In the genomic region with DNA sequence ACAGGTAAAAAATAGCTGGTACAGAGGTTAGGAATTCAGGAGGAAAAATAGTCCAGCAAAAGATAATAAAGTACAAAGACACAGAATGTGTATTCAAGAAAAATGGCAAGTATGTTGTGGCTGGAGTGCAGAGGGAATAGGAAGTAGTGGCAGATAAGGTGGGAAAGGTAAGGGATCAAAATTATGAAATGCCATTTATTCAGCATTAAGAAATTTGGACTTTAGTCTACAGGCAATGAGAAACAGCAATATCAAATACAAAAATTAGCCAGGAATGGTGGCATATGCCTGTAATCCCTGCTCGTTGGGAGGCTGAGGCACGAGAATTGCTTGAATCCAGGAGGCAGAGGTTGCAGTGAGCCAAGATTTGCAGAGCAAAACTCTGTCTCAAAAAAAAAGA, we compare ENCODE assay signal across 17 cellular contexts. TPM values are rescaled to one million over a fixed set of nuclear protein-coding genes. Genes with fewer than 3 reads are reported as not detected.
DNase-seq lines count a peak whose midpoint lies in the region; ATAC-seq, FAIRE-seq and TF ChIP-seq lines count a peak whose summit lies in the region.
"Had no signal": no experiment of that assay in that cellular context is flagged by ENCODE, and none has a peak within 500 bp of the region (broad histone marks: within the 10 kb centered on the region; RNA-seq: fewer than 3 reads in every experiment).

No MANE protein-coding gene starts in this region.

- TF ChIP-seq CTCF in right lobe of liver (IDR thresholded peaks at IDR 0.05) = no peak

- 40% methylated on average over 2 of the region's 2 CpGs for WGBS in right lobe of liver (ENCODE audit: insufficient coverage, low coverage, low lambda C conversion rate, missing lambda C conversion rate)

- H3K36me3 Mint-ChIP-seq in stimulated activated naive CD8-positive, alpha-beta T cell treated with anti-CD3 and anti-CD28 coated beads, Interleukin-15, Interleukin-2, amounts not matched to agents 100 ng/mL and 50 ng/mL, for 24 hours (ENCODE audit: low read depth) = peaks cover 74% of the 10 kb centered on the region
- peaks cover 29% of the 10 kb centered on the region for H3K36me3 Mint-ChIP-seq in activated naive CD8-positive, alpha-beta T cell treated with anti-CD3 and anti-CD28 coated beads for 36 hours

- no peaks in the 10 kb centered on the region for H3K9me3 Mint-ChIP-seq in stimulated activated naive CD8-positive, alpha-beta T cell treated with anti-CD3 and anti-CD28 coated beads, Interleukin-15, Interleukin-2, amounts not matched to agents 100 ng/mL and 50 ng/mL, for 24 hours
- no peaks in the 10 kb centered on the region for H3K9me3 Mint-ChIP-seq in stimulated activated naive CD8-positive, alpha-beta T cell treated with anti-CD3 and anti-CD28 coated beads, Interleukin-15, amount 100 ng/mL, for 72 hours
- H3K9me3 Mint-ChIP-seq in activated naive CD8-positive, alpha-beta T cell treated with anti-CD3 and anti-CD28 coated beads for 36 hours = no peaks in the 10 kb centered on the region

- no peaks in the 10 kb centered on the region for H3K27me3 Mint-ChIP-seq in stimulated activated naive CD8-positive, alpha-beta T cell treated with anti-CD3 and anti-CD28 coated beads, Interleukin-15, Interleukin-2, amounts not matched to agents 100 ng/mL and 50 ng/mL, for 24 hours
- no peaks in the 10 kb centered on the region for H3K27me3 Mint-ChIP-seq in stimulated activated naive CD8-positive, alpha-beta T cell treated with anti-CD3 and anti-CD28 coated beads, Interleukin-15, amount 100 ng/mL, for 72 hours
- H3K27me3 Mint-ChIP-seq in activated naive CD8-positive, alpha-beta T cell treated with anti-CD3 and anti-CD28 coated beads for 36 hours = no peaks in the 10 kb centered on the region
- H3K27me3 Mint-ChIP-seq: B cell had no signal

- no peak overlapping the region for H3K4me3 Mint-ChIP-seq in stimulated activated naive CD8-positive, alpha-beta T cell treated with anti-CD3 and anti-CD28 coated beads, Interleukin-15, Interleukin-2, amounts not matched to agents 100 ng/mL and 50 ng/mL, for 24 hours
- no peak overlapping the region for H3K4me3 Mint-ChIP-seq in stimulated activated naive CD8-positive, alpha-beta T cell treated with anti-CD3 and anti-CD28 coated beads, Interleukin-15, amount 100 ng/mL, for 72 hours
- H3K4me3 Mint-ChIP-seq in activated naive CD8-positive, alpha-beta T cell treated with anti-CD3 and anti-CD28 coated beads for 36 hours = no peak overlapping the region
- H3K4me3 Mint-ChIP-seq: B cell had no signal

- intact Hi-C loops in right lobe of liver (cut with DNase I) = no loop called here

- peak overlapping the region; percentile 71 for H3K27ac Mint-ChIP-seq in stimulated activated naive CD8-positive, alpha-beta T cell treated with anti-CD3 and anti-CD28 coated beads, Interleukin-15, Interleukin-2, amounts not matched to agents 100 ng/mL and 50 ng/mL, for 24 hours
- H3K27ac Mint-ChIP-seq in stimulated activated naive CD8-positive, alpha-beta T cell treated with anti-CD3 and anti-CD28 coated beads, Interleukin-15, amount 100 ng/mL, for 72 hours = no peak overlapping the region
- peak overlapping the region; percentile 46 for H3K27ac Mint-ChIP-seq in activated naive CD8-positive, alpha-beta T cell treated with anti-CD3 and anti-CD28 coated beads for 36 hours
- H3K27ac Mint-ChIP-seq: B cell had no signal

- H3K27me3 ChIP-seq in right lobe of liver = no peaks in the 10 kb centered on the region
- H3K27me3 ChIP-seq: MG63 had no signal

- ATAC-seq in stimulated activated naive CD8-positive, alpha-beta T cell treated with anti-CD3 and anti-CD28 coated beads, Interleukin-15, amount 100 ng/mL, for 72 hours = no peak
- peak in 3 of 4 donors; percentile 29 to 64 (median 61) for ATAC-seq in right lobe of liver
- ATAC-seq: Right ventricle myocardium inferior had no signal

- H3K4me1 Mint-ChIP-seq in stimulated activated naive CD8-positive, alpha-beta T cell treated with anti-CD3 and anti-CD28 coated beads, Interleukin-15, Interleukin-2, amounts not matched to agents 100 ng/mL and 50 ng/mL, for 24 hours (ENCODE audit: low read depth) = peaks cover 40% of the 10 kb centered on the region
- H3K4me1 Mint-ChIP-seq in stimulated activated naive CD8-positive, alpha-beta T cell treated with anti-CD3 and anti-CD28 coated beads, Interleukin-15, amount 100 ng/mL, for 72 hours = peaks cover 29% of the 10 kb centered on the region
- H3K4me1 Mint-ChIP-seq in activated naive CD8-positive, alpha-beta T cell treated with anti-CD3 and anti-CD28 coated beads for 36 hours = peaks cover 28% of the 10 kb centered on the region

- no peaks in the 10 kb centered on the region for H3K9me3 ChIP-seq in right lobe of liver
- H3K9me3 ChIP-seq: MG63 had no signal

- peaks cover 0 to 34% (median 2%) of the 10 kb centered on the region in 4 donors for H3K4me1 ChIP-seq in right lobe of liver

- no peak overlapping the region for H3K27ac ChIP-seq in right lobe of liver

- H3K36me3 ChIP-seq in right lobe of liver = peaks cover 0 to 81% (median 47%) of the 10 kb centered on the region in 4 donors

- FAIRE-seq in frontal cortex (lab: Jason Lieb, UNC) = no peak

- no peak for TF ChIP-seq POLR2A in right lobe of liver (IDR thresholded peaks at IDR 0.05)

- no peak overlapping the region for H3K4me3 ChIP-seq in right lobe of liver
- H3K4me3 ChIP-seq: MG63 had no signal

- DNase-seq in stimulated activated naive CD8-positive, alpha-beta T cell treated with anti-CD3 and anti-CD28 coated beads, Interleukin-15, amount 100 ng/mL, for 72 hours = no peak
- DNase-seq in activated naive CD8-positive, alpha-beta T cell treated with anti-CD3 and anti-CD28 coated beads for 36 hours = no peak
- DNase-seq in right lobe of liver (no peak), NCI-H345 treated with DMSO at 0.1 percent for 48 hours (lab: John Stamatoyannopoulos, UW; ENCODE audit: unreplicated experiment) (no peak), frontal cortex (ENCODE audit: low spot score in 2 of 2) (no peak)
- no peak for DNase-seq in stimulated activated CD4-positive, alpha-beta T cell treated with anti-CD3 and anti-CD28 coated beads, Interleukin-4, amount 100 ng/mL, for 4 hours
- DNase-seq: DMS 273 treated with DMSO at 0.1 percent for 48 hours, GOT3, KBM-7, MG63, NCI-H1105, NCI-H1694 treated with DMSO at 0.1 percent for 48 hours, NCI-H446 treated with DMSO at 0.1 percent for 48 hours, NCI-H748 treated with DMSO at 0.1 percent for 48 hours had no signal

RNA-seq across cellular contexts. Expression of a gene that starts 10.3 kb away (rescaled TPM):
- 100 to 1,000 TPM; 151 to 153 TPM for total RNA-seq in activated naive CD8-positive, alpha-beta T cell treated with anti-CD3 and anti-CD28 coated beads for 36 hours
- total RNA-seq in right lobe of liver (10 to 100 TPM; 59.9 to 84.9 (median 66.2) TPM), frontal cortex (147 TPM)

Comparison
In these comparisons a context has a peak if more than half of its experiments do, and no peak if none do; other contexts are left out.
1. H3K27ac Mint-ChIP-seq: peak in stimulated activated naive CD8-positive, alpha-beta T cell treated with anti-CD3 and anti-CD28 coated beads, Interleukin-15, Interleukin-2, amounts not matched to agents 100 ng/mL and 50 ng/mL, for 24 hours (single experiment) and activated naive CD8-positive, alpha-beta T cell treated with anti-CD3 and anti-CD28 coated beads for 36 hours (single experiment); none in stimulated activated naive CD8-positive, alpha-beta T cell treated with anti-CD3 and anti-CD28 coated beads, Interleukin-15, amount 100 ng/mL, for 72 hours (0 of 2).